21 cellular contexts compared by ENCODE assay signal in genomic region chr10:95034401-95034800, GRCh38. TPM values are rescaled to one million over a fixed set of nuclear protein-coding genes. Genes with fewer than 3 reads are reported as not detected.
A peak's percentile ranks its signal among the peaks of the same experiment; 100 is the strongest.
DNase-seq lines count a peak whose midpoint lies in the region; ATAC-seq, FAIRE-seq and TF ChIP-seq lines count a peak whose summit lies in the region.
"Had no signal": no experiment of that assay in that cellular context is flagged by ENCODE, and none has a peak within 500 bp of the region (broad histone marks: within the 10 kb centered on the region; RNA-seq: fewer than 3 reads in every experiment).

No MANE protein-coding gene starts in this region.

- peak; percentile 76 for ATAC-seq in left colon
- ATAC-seq: A549; CD8-positive, alpha-beta T cell had no signal

- no peaks in the 10 kb centered on the region for H3K27me3 ChIP-seq in thyroid gland
- H3K27me3 ChIP-seq: BLaER1 treated with 17β-estradiol and CSF1 and Interleukin-3, amounts not matched to agents 10 nM and 100 nM had no signal

- intact Hi-C loops in left colon (cut with DNase I, micrococcal nuclease) (no loop called here), thyroid gland (cut with DNase I) (no loop called here)

- 88 to 89% methylated on average over 4 of the region's 4 CpGs for WGBS in thyroid gland, 2 donors

- H3K4me1 ChIP-seq in thyroid gland = peaks cover 23 to 33% of the 10 kb centered on the region in 2 donors
- H3K4me1 ChIP-seq: A549 had no signal

- H3K9me3 ChIP-seq in thyroid gland = no peaks in the 10 kb centered on the region
- H3K9me3 ChIP-seq: A549, Caco-2 had no signal

- TF ChIP-seq POLR2A in thyroid gland (IDR thresholded peaks at IDR 0.05) (no peak), GM12891 (IDR thresholded peaks at IDR 0.05; ENCODE audit: low read depth, low read length) (no peak)

- TF ChIP-seq CTCF in thyroid gland (IDR thresholded peaks at IDR 0.05) = no peak

- H3K36me3 ChIP-seq in thyroid gland = no peaks in the 10 kb centered on the region
- H3K36me3 ChIP-seq: BLaER1 treated with 17β-estradiol and CSF1 and Interleukin-3, amounts not matched to agents 10 nM and 100 nM had no signal

- no peak overlapping the region for H3K4me3 ChIP-seq in thyroid gland (replicated peaks in 1 of 3)
- H3K4me3 ChIP-seq: A549; BLaER1 treated with 17β-estradiol and CSF1 and Interleukin-3, amounts not matched to agents 10 nM and 100 nM had no signal

- peak overlapping the region in 2 of 3 donors; percentile 75 to 81 for H3K27ac ChIP-seq in thyroid gland
- H3K27ac ChIP-seq: A549; BLaER1 treated with 17β-estradiol and CSF1 and Interleukin-3, amounts not matched to agents 10 nM and 100 nM; C4-2B had no signal

- DNase-seq in OCI-M1 (lab: John Stamatoyannopoulos, UW) (peak; percentile 19), left colon (no peak), thyroid gland (no peak), SIG-M5 (lab: John Stamatoyannopoulos, UW) (no peak), GM12891 (ENCODE audit: insufficient read length, low spot score) (no peak)
- DNase-seq: AML-193; Caco-2; Calu3; CD4-positive, alpha-beta T cell; CD8-positive, alpha-beta T cell; DMS79 treated with DMSO at 0.1 percent for 48 hours; GF-D8 had no signal

- no peak for FAIRE-seq in GM12891 (lab: Jason Lieb, UNC)
- FAIRE-seq: A549, D721Med, G401.6, GM12892, GM18507 had no signal

TF ChIP-seq in GM12891, 5 proteins besides CTCF, POLR2A, EP300 and RAD21:
- no peak for TF ChIP-seq POLR2AphosphoS5 (IDR thresholded peaks at IDR 0.05; ENCODE audit: low read depth, low read length)
- TF ChIP-seq POU2F2 (IDR thresholded peaks at IDR 0.05; ENCODE audit: low read depth, low read length) = no peak
- TF ChIP-seq TAF1 (IDR thresholded peaks at IDR 0.05; ENCODE audit: low read depth, low read length) = no peak
- TF ChIP-seq PAX5 (IDR thresholded peaks at IDR 0.05; ENCODE audit: insufficient read depth, low read length, severe bottlenecking) = no peak
- no peak for TF ChIP-seq SPI1 (IDR thresholded peaks at IDR 0.05; ENCODE audit: low read depth, low read length)

RNA-seq across cellular contexts. Expression of gene CYP2C8, which starts 34.9 kb away (rescaled TPM):
- total RNA-seq in left colon (1 to 10 TPM in 1 of 2 donors, under 1 TPM in 1; 0.82 to 3.6 TPM), thyroid gland (1 to 10 TPM in 2 of 4 donors, under 1 TPM in 1, not detected in 1; 0.40 to 3.4 (median 1.6) TPM)
- 0.32 TPM for polyA plus RNA-seq in GM12891 (2012; ENCODE audit: low read depth, missing spikeins)
- total RNA-seq: A172, Calu3 had no signal
- polyA plus RNA-seq: BJ had no signal
